1 cellular context compared by ENCODE assay signal in the genomic region with DNA sequence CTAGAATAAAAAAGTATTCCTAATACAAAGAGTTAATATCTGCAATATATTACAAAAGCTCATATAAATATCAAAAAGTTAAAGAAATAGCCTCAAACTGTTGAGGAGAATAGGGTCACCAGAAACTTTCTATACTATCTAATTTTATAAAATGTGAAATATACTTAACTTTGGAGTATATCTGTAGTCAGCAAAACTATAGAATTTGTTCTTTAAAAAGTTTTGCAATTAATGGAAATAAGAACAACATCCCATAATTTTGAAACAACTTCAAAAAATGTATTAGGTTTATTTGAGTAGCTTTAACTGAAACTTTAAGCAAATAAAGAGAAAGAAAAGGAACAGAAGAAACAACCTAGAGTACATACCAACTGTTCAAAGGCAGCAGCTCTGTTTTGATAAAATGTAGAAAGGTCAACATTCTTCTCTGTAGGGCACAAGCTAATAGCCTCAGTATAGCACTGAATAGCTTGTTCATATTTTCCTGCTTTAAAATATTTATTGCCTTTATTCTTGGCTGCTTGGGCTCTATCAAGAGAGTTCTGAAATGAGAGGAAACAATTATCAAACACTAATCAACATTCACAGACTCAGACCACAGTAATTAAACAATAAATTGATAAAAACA.
TF ChIP-seq lines count a peak whose summit lies in the region.

No MANE protein-coding gene starts in this region.

TF ChIP-seq in IMR-90, 13 proteins besides CTCF, POLR2A, EP300 and RAD21:
- TF ChIP-seq CHD1 (IDR thresholded peaks at IDR 0.05; ENCODE audit: low read depth, low read length) (no peak), MAFK (IDR thresholded peaks at IDR 0.05; ENCODE audit: low read depth, low read length) (peak; percentile 43; the same call in 1 of the 2 replicates)
